19 cellular contexts compared by ENCODE assay signal in the genomic region with DNA sequence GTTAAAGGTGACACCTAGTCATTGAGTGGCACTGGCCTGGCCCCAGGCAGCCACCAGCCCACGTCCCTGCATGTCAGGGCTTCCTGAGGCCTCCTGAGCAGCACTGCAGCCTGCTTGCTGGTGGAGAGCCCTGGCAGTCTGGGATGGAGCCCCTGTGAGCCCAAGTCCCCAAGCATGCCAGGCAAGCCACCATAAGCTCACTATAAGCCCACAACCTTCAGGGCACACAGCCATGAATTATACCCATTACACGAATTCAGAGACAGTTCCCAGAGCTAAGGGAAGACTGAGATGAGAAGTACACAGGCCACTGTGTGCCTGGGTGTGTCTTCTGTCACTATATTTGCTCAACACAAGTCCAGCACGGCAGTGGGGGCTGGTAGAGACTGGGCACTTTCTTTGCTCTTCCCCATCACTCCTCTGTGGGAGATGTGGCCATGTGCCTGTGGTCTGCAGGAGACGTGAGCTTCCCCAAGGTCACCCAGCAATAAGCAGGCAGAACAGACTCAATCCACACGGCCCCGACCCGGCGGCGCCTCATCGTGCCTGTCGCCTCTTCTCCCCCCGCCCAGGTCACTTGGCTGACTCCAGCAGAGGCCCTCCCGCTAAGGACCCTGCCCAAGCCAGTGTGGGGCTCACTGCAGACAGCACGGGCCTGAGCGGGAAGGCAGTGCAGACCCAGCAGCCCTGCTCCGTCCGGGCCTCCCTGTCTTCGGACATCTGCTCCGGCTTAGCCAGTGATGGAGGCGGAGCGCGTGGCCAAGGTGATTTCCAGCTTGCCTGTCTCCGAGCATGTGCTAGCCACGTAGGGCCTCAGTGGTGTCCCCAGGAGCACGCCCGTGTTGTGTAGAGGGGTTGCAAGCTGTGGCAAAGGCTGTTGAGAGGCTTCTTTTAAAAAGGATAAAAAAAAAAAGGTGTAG.
A peak's percentile ranks its signal among the peaks of the same experiment; 100 is the strongest.
DNase-seq lines count a peak whose midpoint lies in the region; ATAC-seq, FAIRE-seq and TF ChIP-seq lines count a peak whose summit lies in the region.
"Had no signal": no experiment of that assay in that cellular context is flagged by ENCODE, and none has a peak within 500 bp of the region (broad histone marks: within the 10 kb centered on the region; RNA-seq: fewer than 3 reads in every experiment).

No MANE protein-coding gene starts in this region.

- TF ChIP-seq CTCF in SK-N-SH (IDR thresholded peaks at IDR 0.05), result no peak
- no peak for TF ChIP-seq CTCF in Peyer's patch (IDR thresholded peaks at IDR 0.05)
- no peak for TF ChIP-seq CTCF in kidney (IDR thresholded peaks at IDR 0.05; ENCODE audit: borderline replicate concordance, extremely low read depth, insufficient read depth)
- TF ChIP-seq CTCF in spleen (IDR thresholded peaks at IDR 0.05 in 8 of 11, conservative IDR thresholded peaks at IDR 0.05 in 3 of 11), result no peak
- no peak for TF ChIP-seq CTCF in A673 (conservative IDR thresholded peaks at IDR 0.05; ENCODE audit: low read depth, low read length)

- BruUV-seq in A673 (replicated peaks; lab: Mats Ljungman, UMichigan), result no TSS peak

- 62% methylated on average over 13 of the region's 26 CpGs for WGBS in SK-N-SH (ENCODE audit: low lambda C conversion rate)
- WGBS in spleen, 5 donors, result 83 to 89% (median 85%) methylated on average over 21 to 26 of the region's 26 CpGs

- CTCF ChIA-PET in SK-N-SH (lab: Yijun Ruan, JAX), result interaction anchor here (0.6 to 2.8 kb wide), 5 partner anchors 10 to 145 kb away, joined by 3 to 10 read pairs (median 4); no protein-coding TSS in a partner anchor
- CTCF ChIA-PET in A673 (lab: Charles Lee), result interaction anchor here (0.8 kb wide), 1 partner anchor 9 kb away, joined by 4 read pairs; no protein-coding TSS in a partner anchor

- no peak overlapping the region; a peak in 1 of 4 replicates for H3K27ac ChIP-seq in SK-N-SH (ENCODE audit: low read depth in 2 of 2, low read length in 1 of 2)
- peak overlapping the region in 3 of 4 donors; percentile 43 to 85 (median 76) for H3K27ac ChIP-seq in Peyer's patch
- no peak overlapping the region for H3K27ac ChIP-seq in kidney (ENCODE audit: low read depth in 2 of 2, low read length in 2 of 2)
- H3K27ac ChIP-seq in spleen, result no peak overlapping the region
- H3K27ac ChIP-seq in A673 (ENCODE audit: low read depth, low read length, poor library complexity, severe bottlenecking), result no peak overlapping the region
- H3K27ac ChIP-seq: A549, gastroesophageal sphincter had no signal

- H3K4me3 ChIP-seq in SK-N-SH (ENCODE audit: low read depth in 2 of 2, low read length in 1 of 2) (no peak overlapping the region), Peyer's patch (peak overlapping the region in 1 of 4 donors; percentile 0), kidney (ENCODE audit: low read length in 2 of 2) (no peak overlapping the region), spleen (no peak overlapping the region), A673 (ENCODE audit: low read depth, low read length, poor library complexity, severe bottlenecking) (no peak overlapping the region)
- H3K4me3 ChIP-seq: A549, gastroesophageal sphincter had no signal

- peaks cover 0 to 13% of the 10 kb centered on the region in 2 experiments; a peak in 1 of 4 replicates for H3K4me1 ChIP-seq in SK-N-SH (ENCODE audit: control insufficient read depth in 1 of 2, insufficient read depth in 2 of 2, low read depth in 1 of 2, low read length in 1 of 2)
- peaks cover 0 to 62% (median 7%) of the 10 kb centered on the region in 4 donors for H3K4me1 ChIP-seq in Peyer's patch
- H3K4me1 ChIP-seq in kidney (ENCODE audit: control insufficient read depth in 1 of 2, insufficient read depth in 1 of 2, low read depth in 1 of 2, low read length in 2 of 2), result no peaks in the 10 kb centered on the region
- H3K4me1 ChIP-seq in spleen, result peaks cover 6 to 40% (median 19%) of the 10 kb centered on the region in 6 donors
- H3K4me1 ChIP-seq in A673 (ENCODE audit: insufficient read depth, low read length, poor library complexity, severe bottlenecking), result no peaks in the 10 kb centered on the region

- ATAC-seq in SK-N-SH treated with all-trans-retinoic acid at 6 μM for 48 hours (no peak), HG02571 (IDR thresholded peaks at IDR 0.05; ENCODE audit: unreplicated experiment) (no peak)
- ATAC-seq: A549, gastroesophageal sphincter had no signal

- no peak for TF ChIP-seq RAD21 in SK-N-SH (IDR thresholded peaks at IDR 0.05; ENCODE audit: low read length)

- no peaks in the 10 kb centered on the region for H3K79me2 ChIP-seq in SK-N-SH (ENCODE audit: insufficient read depth)

- TF ChIP-seq EP300 in SK-N-SH (IDR thresholded peaks at IDR 0.05; ENCODE audit: borderline replicate concordance in 1 of 2, low read depth in 1 of 2, low read length in 1 of 2), result no peak

- H4K20me1 ChIP-seq in SK-N-SH (ENCODE audit: insufficient read depth), result no peaks in the 10 kb centered on the region

- TF ChIP-seq POLR2A in Peyer's patch (IDR thresholded peaks at IDR 0.05) (no peak), spleen (IDR thresholded peaks at IDR 0.05) (no peak)

- intact Hi-C loops in kidney (cut with DNase I), result no loop called here
- intact Hi-C loops in spleen (cut with DNase I; ENCODE audit: low total_unique reads), result no loop called here
- intact Hi-C loops in A673 (cut with micrococcal nuclease; ENCODE audit: unreplicated experiment), result no loop called here

- H3K27me3 ChIP-seq in SK-N-SH (ENCODE audit: insufficient read depth) (no peaks in the 10 kb centered on the region), Peyer's patch (no peaks in the 10 kb centered on the region), spleen (replicated peaks in 1 of 7) (peaks cover 0 to 13% (median 0%) of the 10 kb centered on the region in 7 donors), A673 (replicated peaks; ENCODE audit: insufficient read depth, low read depth, low read length, poor library complexity) (peaks cover 8% of the 10 kb centered on the region)
- H3K27me3 ChIP-seq: gastroesophageal sphincter had no signal

- no peak overlapping the region for H3K4me2 ChIP-seq in SK-N-SH
- H3K4me2 ChIP-seq: A549 had no signal

- no peaks in the 10 kb centered on the region for H3K9me3 ChIP-seq in SK-N-SH
- H3K9me3 ChIP-seq in Peyer's patch, result no peaks in the 10 kb centered on the region
- H3K9me3 ChIP-seq in kidney (ENCODE audit: control insufficient read depth in 1 of 2, low read length in 2 of 2), result no peaks in the 10 kb centered on the region
- no peaks in the 10 kb centered on the region for H3K9me3 ChIP-seq in spleen
- H3K9me3 ChIP-seq in A673 (ENCODE audit: low read depth, low read length, poor library complexity, severe bottlenecking), result no peaks in the 10 kb centered on the region
- H3K9me3 ChIP-seq: A549, gastroesophageal sphincter had no signal

- H2AFZ ChIP-seq in SK-N-SH (ENCODE audit: low read depth), result no peak overlapping the region

- peak; percentile 34 for DNase-seq in SK-N-SH
- DNase-seq in Peyer's patch, result peak in 2 of 3 donors; percentile 65 to 68
- DNase-seq in kidney, result peak; percentile 63
- peak; percentile 67 for DNase-seq in spleen
- DNase-seq in RKO (ENCODE audit: low spot score), result no peak
- no peak for DNase-seq in A673 (ENCODE audit: low spot score)
- DNase-seq: activated CD4-positive, alpha-beta T cell treated with anti-CD3 and anti-CD28 coated beads for 4 hours; activated naive CD8-positive, alpha-beta T cell treated with anti-CD3 and anti-CD28 coated beads, Interleukin-2, amount 10 ng/mL, durations not matched to agents 7 days and 5 days; activated T-cell treated with anti-CD3 and anti-CD28 coated beads, Interleukin-2, amount 50 U/mL, for 24 hours; CD8-positive, alpha-beta memory T cell; GDM1; HCEC 1CT; NCI-H2107; NCI-H748 treated with DMSO at 0.1 percent for 48 hours; trophoblast cell had no signal

- H3F3A ChIP-seq in SK-N-SH (replicated peaks; ENCODE audit: insufficient read depth), result no peaks in the 10 kb centered on the region

- POLR2A ChIA-PET in SK-N-SH (lab: Yijun Ruan, JAX) (no interaction called here), A673 (lab: Charles Lee; ENCODE audit: low non-redundant PET) (no interaction called here)

- H3K36me3 ChIP-seq in SK-N-SH (replicated peaks in 1 of 2; ENCODE audit: control insufficient read depth in 1 of 2, insufficient read depth in 2 of 2, low read length in 1 of 2) (no peaks in the 10 kb centered on the region), Peyer's patch (no peaks in the 10 kb centered on the region), kidney (ENCODE audit: control insufficient read depth in 1 of 2, insufficient read depth in 2 of 2, low read length in 2 of 2) (no peaks in the 10 kb centered on the region), spleen (no peaks in the 10 kb centered on the region), A673 (ENCODE audit: insufficient read depth, low read length, poor library complexity, severe bottlenecking) (no peaks in the 10 kb centered on the region)

- FAIRE-seq in kidney (lab: Jason Lieb, UNC), result no peak
- FAIRE-seq: A549 had no signal

- no peaks in the 10 kb centered on the region for H3K9me2 ChIP-seq in SK-N-SH

- H3K9ac ChIP-seq in SK-N-SH, result no peak overlapping the region
- no peak overlapping the region for H3K9ac ChIP-seq in kidney (ENCODE audit: low read length in 2 of 2)

TF ChIP-seq in SK-N-SH, 30 proteins besides CTCF, POLR2A, EP300 and RAD21:
- TF ChIP-seq SIN3A (IDR thresholded peaks at IDR 0.05; ENCODE audit: borderline replicate concordance, low read depth, low read length), result no peak
TF ChIP-seq in SK-N-SH: peak in this region for 0.

TF ChIP-seq in SK-N-SH treated with all-trans-retinoic acid at 6 μM for 48 hours, 23 proteins besides CTCF, POLR2A, EP300 and RAD21 (continues in another document):
- no peak for TF ChIP-seq PPARA (CRISPR knock-in tag; IDR thresholded peaks at IDR 0.05; ENCODE audit: borderline replicate concordance)
- TF ChIP-seq, protein P1, sequence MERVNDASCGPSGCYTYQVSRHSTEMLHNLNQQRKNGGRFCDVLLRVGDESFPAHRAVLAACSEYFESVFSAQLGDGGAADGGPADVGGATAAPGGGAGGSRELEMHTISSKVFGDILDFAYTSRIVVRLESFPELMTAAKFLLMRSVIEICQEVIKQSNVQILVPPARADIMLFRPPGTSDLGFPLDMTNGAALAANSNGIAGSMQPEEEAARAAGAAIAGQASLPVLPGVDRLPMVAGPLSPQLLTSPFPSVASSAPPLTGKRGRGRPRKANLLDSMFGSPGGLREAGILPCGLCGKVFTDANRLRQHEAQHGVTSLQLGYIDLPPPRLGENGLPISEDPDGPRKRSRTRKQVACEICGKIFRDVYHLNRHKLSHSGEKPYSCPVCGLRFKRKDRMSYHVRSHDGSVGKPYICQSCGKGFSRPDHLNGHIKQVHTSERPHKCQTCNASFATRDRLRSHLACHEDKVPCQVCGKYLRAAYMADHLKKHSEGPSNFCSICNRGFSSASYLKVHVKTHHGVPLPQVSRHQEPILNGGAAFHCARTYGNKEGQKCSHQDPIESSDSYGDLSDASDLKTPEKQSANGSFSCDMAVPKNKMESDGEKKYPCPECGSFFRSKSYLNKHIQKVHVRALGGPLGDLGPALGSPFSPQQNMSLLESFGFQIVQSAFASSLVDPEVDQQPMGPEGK (CRISPR knock-in tag; IDR thresholded peaks at IDR 0.05; ENCODE audit: borderline replicate concordance), result no peak
- TF ChIP-seq ZNF565 (CRISPR knock-in tag; conservative IDR thresholded peaks at IDR 0.05; ENCODE audit: low read depth), result no peak
- no peak for TF ChIP-seq ISL1 (CRISPR knock-in tag; IDR thresholded peaks at IDR 0.05)
- TF ChIP-seq TCF4 (CRISPR knock-in tag; IDR thresholded peaks at IDR 0.05; ENCODE audit: borderline replicate concordance), result no peak
- no peak for TF ChIP-seq SNAI2 (CRISPR knock-in tag; IDR thresholded peaks at IDR 0.05)
- no peak for TF ChIP-seq ZC3H10 (CRISPR knock-in tag; IDR thresholded peaks at IDR 0.05)

Comparison
In these comparisons a context has a peak if more than half of its experiments do, and no peak if none do; other contexts are left out.
1. DNase-seq: peak in SK-N-SH (single experiment), Peyer's patch (2 of 3), kidney (single experiment) and spleen (single experiment); none in RKO (single experiment) and A673 (single experiment).
2. H3K27ac ChIP-seq: peak in Peyer's patch (3 of 4); none in SK-N-SH (0 of 2), kidney (0 of 2), spleen (0 of 8) and A673 (single experiment).